In genomic region chr9:13116292-13116691, GRCh38 we compare ENCODE assay signal across 8 cellular contexts.
"Had no signal": no experiment of that assay in that cellular context is flagged by ENCODE, and none has a peak within 500 bp of the region (broad histone marks: within the 10 kb centered on the region; RNA-seq: fewer than 3 reads in every experiment).

No MANE protein-coding gene starts in this region.

- ATAC-seq: GM23338, HCT116, HepG2 had no signal

- H3K4me3 ChIP-seq: GM23338 had no signal

- FAIRE-seq: H1, H54, HepG2 had no signal

- DNase-seq: H9, HFFc6, KBM-7 had no signal
